In genomic region chr14:77023001-77023996, GRCh38 we compare ENCODE assay signal across 9 cellular contexts. TPM values are rescaled to one million over a fixed set of nuclear protein-coding genes. Genes with fewer than 3 reads are reported as not detected.
DNase-seq lines count a peak whose midpoint lies in the region; ATAC-seq, FAIRE-seq and TF ChIP-seq lines count a peak whose summit lies in the region.
"Had no signal": no experiment of that assay in that cellular context is flagged by ENCODE, and none has a peak within 500 bp of the region (broad histone marks: within the 10 kb centered on the region; RNA-seq: fewer than 3 reads in every experiment).

No MANE protein-coding gene starts in this region.

- peak overlapping the region; percentile 69 to 71 for H3K27ac Mint-ChIP-seq in activated naive CD4-positive, alpha-beta T cell treated with anti-CD3 and anti-CD28 coated beads, Interleukin-2, amount 50 U/mL, for 72 hours

- peaks cover 0 to 14% (median 6%) of the 10 kb centered on the region in 4 donors for H3K36me3 ChIP-seq in sigmoid colon

- no peak for FAIRE-seq in D721Med (lab: Jason Lieb, UNC)

- TF ChIP-seq CTCF in sigmoid colon (IDR thresholded peaks at IDR 0.05) (peak in 3 of 4 experiments; percentile 8 to 52 (median 34)), D721Med (IDR thresholded peaks at IDR 0.05; ENCODE audit: insufficient read depth, missing control alignments) (no peak)

- no peaks in the 10 kb centered on the region for H3K9me3 ChIP-seq in sigmoid colon

- H3K4me3 ChIP-seq in sigmoid colon: peak overlapping the region; percentile 12 to 96 (median 87)

- no peaks in the 10 kb centered on the region for H3K27me3 ChIP-seq in sigmoid colon

- peaks cover 0 to 43% (median 27%) of the 10 kb centered on the region in 4 donors for H3K4me1 ChIP-seq in sigmoid colon

- no peaks in the 10 kb centered on the region for H3K9me3 Mint-ChIP-seq in activated naive CD4-positive, alpha-beta T cell treated with anti-CD3 and anti-CD28 coated beads, Interleukin-2, amount 50 U/mL, for 72 hours
- H3K9me3 Mint-ChIP-seq: naive B cell had no signal

- DNase-seq in COLO668 (lab: John Stamatoyannopoulos, UW; ENCODE audit: unreplicated experiment) (peak; percentile 79), NCI-H1105 treated with DMSO at 0.1 percent for 48 hours (lab: John Stamatoyannopoulos, UW) (peak; percentile 57), left ventricle myocardium superior (peak; percentile 53), sigmoid colon (peak; percentile 76), D721Med (ENCODE audit: insufficient read length, low spot score) (no peak)
- DNase-seq in activated naive CD4-positive, alpha-beta T cell treated with anti-CD3 and anti-CD28 coated beads, Interleukin-2, amount 50 U/mL, for 72 hours (ENCODE audit: low spot score in 2 of 2): no peak
- DNase-seq: naive B cell had no signal

- peak overlapping the region; percentile 97 to 100 (median 100) for H3K27ac ChIP-seq in sigmoid colon

- H3K36me3 Mint-ChIP-seq in activated naive CD4-positive, alpha-beta T cell treated with anti-CD3 and anti-CD28 coated beads, Interleukin-2, amount 50 U/mL, for 72 hours: peaks cover 10 to 22% of the 10 kb centered on the region in 2 donors
- H3K36me3 Mint-ChIP-seq: naive B cell had no signal

- TF ChIP-seq EP300 in sigmoid colon (IDR thresholded peaks at IDR 0.05): no peak

- no peak for TF ChIP-seq POLR2A in sigmoid colon (IDR thresholded peaks at IDR 0.05)

- ATAC-seq in activated naive CD4-positive, alpha-beta T cell treated with anti-CD3 and anti-CD28 coated beads, Interleukin-2, amount 50 U/mL, for 72 hours: peak; percentile 40 to 51
- ATAC-seq in left ventricle myocardium superior (peak; percentile 54), GM21515 (IDR thresholded peaks at IDR 0.05; ENCODE audit: unreplicated experiment) (no peak), HG03469 (IDR thresholded peaks at IDR 0.05; ENCODE audit: unreplicated experiment) (no peak)

- 12 to 50% methylated on average over 17 of the region's 17 CpGs for WGBS in sigmoid colon, 2 donors

- intact Hi-C loops in left ventricle myocardium superior (cut with micrococcal nuclease) (loop anchor here (10.0 kb wide), 2 partner anchors 68 to 108 kb away; no protein-coding TSS in a partner anchor), sigmoid colon (cut with DNase I) (no loop called here)

RNA-seq across cellular contexts. Expression of gene IRF2BPL, which starts 5.2 kb away (rescaled TPM):
- total RNA-seq in activated naive CD4-positive, alpha-beta T cell treated with anti-CD3 and anti-CD28 coated beads, Interleukin-2, amount 50 U/mL, for 72 hours: 10 to 100 TPM; 26.6 to 85.4 TPM
- 42.8 TPM for total RNA-seq in left ventricle myocardium superior
- 10 to 100 TPM; 34.7 to 63.1 (median 57.9) TPM for total RNA-seq in sigmoid colon
- 10 to 100 TPM in 1 of 3 donors, 1 to 10 TPM in 2; 3.0 to 13.8 (median 6.6) TPM for polyA plus RNA-seq in sigmoid colon

Comparison
In these comparisons a context has a peak if more than half of its experiments do, and no peak if none do; other contexts are left out.
1. DNase-seq: peak in COLO668 (single experiment), NCI-H1105 treated with DMSO at 0.1 percent for 48 hours (single experiment), left ventricle myocardium superior (single experiment) and sigmoid colon (single experiment); none in activated naive CD4-positive, alpha-beta T cell treated with anti-CD3 and anti-CD28 coated beads, Interleukin-2, amount 50 U/mL, for 72 hours (0 of 2) and D721Med (single experiment).
2. ATAC-seq: peak in activated naive CD4-positive, alpha-beta T cell treated with anti-CD3 and anti-CD28 coated beads, Interleukin-2, amount 50 U/mL, for 72 hours (2 of 2) and left ventricle myocardium superior (single experiment); none in GM21515 (single experiment) and HG03469 (single experiment).